9 cellular contexts compared by ENCODE assay signal in genomic region chr19:18086590-18087138, GRCh38. TPM values are rescaled to one million over a fixed set of nuclear protein-coding genes. Genes with fewer than 3 reads are reported as not detected.
DNase-seq lines count a peak whose midpoint lies in the region; ATAC-seq lines count a peak whose summit lies in the region.
"Had no signal": no experiment of that assay in that cellular context is flagged by ENCODE, and none has a peak within 500 bp of the region (broad histone marks: within the 10 kb centered on the region; RNA-seq: fewer than 3 reads in every experiment).

Gene IL12RB1, minus strand, starts transcription at chr19:18086934. Its CDS starts 111 bp downstream, at chr19:18086823.

- peak within 1 kb of the TSS; percentile 97 for H3K4me3 Mint-ChIP-seq in activated CD4-positive, alpha-beta memory T cell treated with anti-CD3 and anti-CD28 coated beads, Interleukin-2, amount 10 ng/mL, durations not matched to agents 7 days and 5 days

- no peak for ATAC-seq in HG03196 (IDR thresholded peaks at IDR 0.05; ENCODE audit: unreplicated experiment)
- ATAC-seq in HG03135 (IDR thresholded peaks at IDR 0.05; ENCODE audit: unreplicated experiment): no peak

- H3K4me1 Mint-ChIP-seq in activated CD4-positive, alpha-beta memory T cell treated with anti-CD3 and anti-CD28 coated beads, Interleukin-2, amount 10 ng/mL, durations not matched to agents 7 days and 5 days: peaks cover 74% of the 10 kb centered on the region

- H3K4me3 ChIP-seq in Jurkat, Clone E6-1 (ENCODE audit: low read length): peak within 1 kb of the TSS; percentile 58
- H3K4me3 ChIP-seq: lung had no signal

- H3K27ac Mint-ChIP-seq in activated CD4-positive, alpha-beta memory T cell treated with anti-CD3 and anti-CD28 coated beads, Interleukin-2, amount 10 ng/mL, durations not matched to agents 7 days and 5 days: peak within 1 kb of the TSS; percentile 98

- peaks cover 28% of the 10 kb centered on the region for H3K36me3 Mint-ChIP-seq in activated CD4-positive, alpha-beta memory T cell treated with anti-CD3 and anti-CD28 coated beads, Interleukin-2, amount 10 ng/mL, durations not matched to agents 7 days and 5 days (ENCODE audit: low read depth)

- POLR2A ChIA-PET in activated CD4-positive, alpha-beta memory T cell treated with anti-CD3 and anti-CD28 coated beads, Interleukin-2, amount 10 ng/mL, durations not matched to agents 7 days and 5 days (lab: Charles Lee): interaction anchor here (0.9 to 3.2 kb wide), 16 partner anchors 11 to 832 kb away, joined by 3 to 23 read pairs (median 3); partner anchors contain the start of genes COPE, DDX49, IFI30 and MAST3

- H3K9me3 Mint-ChIP-seq in activated CD4-positive, alpha-beta memory T cell treated with anti-CD3 and anti-CD28 coated beads, Interleukin-2, amount 10 ng/mL, durations not matched to agents 7 days and 5 days: peaks cover 4% of the 10 kb centered on the region

- CTCF ChIA-PET in activated CD4-positive, alpha-beta memory T cell treated with anti-CD3 and anti-CD28 coated beads, Interleukin-2, amount 10 ng/mL, durations not matched to agents 7 days and 5 days (lab: Charles Lee): interaction anchor here (1.2 to 2.0 kb wide), 5 partner anchors 25 to 66 kb away, joined by 3 to 6 read pairs (median 4); partner anchors contain the start of gene PIK3R2

- peak; percentile 37 for DNase-seq in Jurkat, Clone E6-1 (ENCODE audit: low read depth, low spot score)
- DNase-seq in activated CD4-positive, alpha-beta memory T cell treated with anti-CD3 and anti-CD28 coated beads, Interleukin-2, amount 10 ng/mL, durations not matched to agents 7 days and 5 days: peak; percentile 83
- DNase-seq in hepatic stellate cell (ENCODE audit: low spot score) (peak; percentile 68), hippocampal formation (lab: John Stamatoyannopoulos, UW) (no peak), mucosa of gallbladder (ENCODE audit: low spot score) (no peak)
- peak; percentile 29 to 65 (median 58) for DNase-seq in stimulated activated naive CD4-positive, alpha-beta T cell (lab: John Stamatoyannopoulos, UW)

- no peaks in the 10 kb centered on the region for H3K27me3 Mint-ChIP-seq in activated CD4-positive, alpha-beta memory T cell treated with anti-CD3 and anti-CD28 coated beads, Interleukin-2, amount 10 ng/mL, durations not matched to agents 7 days and 5 days

RNA-seq across cellular contexts. Expression of gene IL12RB1, which starts in this region (rescaled TPM):
- polyA plus RNA-seq in Jurkat, Clone E6-1 (2012; ENCODE audit: insufficient read depth, insufficient read length): not detected
- total RNA-seq in activated CD4-positive, alpha-beta memory T cell treated with anti-CD3 and anti-CD28 coated beads, Interleukin-2, amount 10 ng/mL, durations not matched to agents 7 days and 5 days: 10 to 100 TPM; 66.1 to 70.6 TPM
- total RNA-seq in mucosa of gallbladder: 3.1 TPM

Comparison
In these comparisons a context has a peak if more than half of its experiments do, and no peak if none do; other contexts are left out.
1. RNA of gene IL12RB1 (total RNA-seq): 66.1 to 70.6 TPM in activated CD4-positive, alpha-beta memory T cell treated with anti-CD3 and anti-CD28 coated beads, Interleukin-2, amount 10 ng/mL, durations not matched to agents 7 days and 5 days; 3.1 TPM in mucosa of gallbladder (single experiment); every median in the first group is over 10 times any median in the second.
2. DNase-seq: peak in Jurkat, Clone E6-1 (single experiment), activated CD4-positive, alpha-beta memory T cell treated with anti-CD3 and anti-CD28 coated beads, Interleukin-2, amount 10 ng/mL, durations not matched to agents 7 days and 5 days (single experiment), hepatic stellate cell (single experiment) and stimulated activated naive CD4-positive, alpha-beta T cell (6 of 6); none in hippocampal formation (0 of 2) and mucosa of gallbladder (single experiment).